Comparison of ENCODE assay signal across 22 cellular contexts in the genomic region with DNA sequence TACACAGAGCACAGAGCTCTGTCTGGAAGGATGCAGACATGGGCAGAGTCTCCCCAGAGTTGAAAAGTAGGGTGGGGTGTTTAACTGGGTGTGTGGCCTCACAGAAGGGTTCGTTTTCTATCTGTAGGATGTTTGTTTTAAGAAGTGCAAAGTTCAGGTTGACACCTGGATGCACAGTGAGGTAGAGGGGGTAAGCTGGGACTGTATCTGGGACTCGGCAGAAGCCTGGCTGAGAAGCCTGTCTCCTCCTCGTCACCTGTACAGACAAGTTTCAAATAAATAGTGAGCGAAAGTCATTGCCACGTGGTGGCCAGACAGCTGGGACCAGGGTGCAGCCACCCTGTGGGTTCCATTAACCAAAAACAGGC.
DNase-seq lines count a peak whose midpoint lies in the region; ATAC-seq, FAIRE-seq and TF ChIP-seq lines count a peak whose summit lies in the region.
"Had no signal": no experiment of that assay in that cellular context is flagged by ENCODE, and none has a peak within 500 bp of the region (broad histone marks: within the 10 kb centered on the region; RNA-seq: fewer than 3 reads in every experiment).

No MANE protein-coding gene starts in this region.

- in situ Hi-C loops in HepG2 (cut with HindIII; ENCODE audit: extremely low pct_ligation_motif_present, low pct_unique_long_range_greater_than_20kb) = no loop called here

- CTCF ChIA-PET in HepG2 (lab: Yijun Ruan, JAX; ENCODE audit: low intra/inter-chr PET ratio, low total read pairs) = no interaction called here

- TF ChIP-seq EP300 in HepG2 (IDR thresholded peaks at IDR 0.05; ENCODE audit: low read depth in 2 of 2, low read length in 2 of 2) = no peak
- no peak for TF ChIP-seq EP300 in HepG2 (CRISPR knock-in tag; IDR thresholded peaks at IDR 0.05; ENCODE audit: borderline replicate concordance)

- intact Hi-C loops in HepG2 (cut with micrococcal nuclease; ENCODE audit: unreplicated experiment) = no loop called here
- intact Hi-C loops in right lobe of liver (cut with DNase I) = no loop called here
- intact Hi-C loops in prostate gland (cut with DNase I) = no loop called here

- H3K27me3 ChIP-seq in HepG2 (ENCODE audit: control insufficient read depth in 1 of 2, insufficient read depth in 2 of 2, low read length in 2 of 2) = peaks cover 8 to 72% of the 10 kb centered on the region in 2 experiments
- H3K27me3 ChIP-seq in right lobe of liver = no peaks in the 10 kb centered on the region
- peaks cover 5% of the 10 kb centered on the region for H3K27me3 ChIP-seq in prostate gland (replicated peaks; ENCODE audit: insufficient read depth)
- H3K27me3 ChIP-seq: Peyer's patch had no signal

- H3K27ac ChIP-seq in HepG2 (ENCODE audit: extremely low read length, insufficient read depth, low read length) (no peak overlapping the region), right lobe of liver (no peak overlapping the region), prostate gland (no peak overlapping the region)
- H3K27ac ChIP-seq: GM23248, SK-N-MC had no signal

- no peaks in the 10 kb centered on the region for H3K79me2 ChIP-seq in HepG2 (ENCODE audit: insufficient read depth, low read length)

- no peak for TF ChIP-seq POLR2A in HepG2 (IDR thresholded peaks at IDR 0.05; ENCODE audit: insufficient read depth in 1 of 2, low read depth in 2 of 2, low read length in 2 of 2)
- no peak for TF ChIP-seq POLR2A in right lobe of liver (IDR thresholded peaks at IDR 0.05)
- TF ChIP-seq POLR2A in prostate gland (IDR thresholded peaks at IDR 0.05) = no peak

- no peak for TF ChIP-seq RAD21 in HepG2 (CRISPR knock-in tag; IDR thresholded peaks at IDR 0.05)

- ATAC-seq in HepG2 = peak; percentile 26
- no peak for ATAC-seq in right lobe of liver
- no peak for ATAC-seq in HG03457 (IDR thresholded peaks at IDR 0.05; ENCODE audit: unreplicated experiment)
- ATAC-seq: GM12878, Right ventricle myocardium inferior had no signal

- no peaks in the 10 kb centered on the region for H4K20me1 ChIP-seq in HepG2 (ENCODE audit: insufficient read depth, low read length)

- no TSS peak for BruUV-seq in HepG2 (replicated peaks; lab: Mats Ljungman, UMichigan)

- H3K4me3 ChIP-seq in HepG2 (replicated peaks in 1 of 3; ENCODE audit: insufficient read depth in 1 of 3, low read depth in 2 of 3, low read length in 3 of 3) (no peak overlapping the region), right lobe of liver (no peak overlapping the region), prostate gland (no peak overlapping the region)
- H3K4me3 ChIP-seq: GM12878, GM23248, HAP-1, Peyer's patch, SK-N-MC had no signal

- no peaks in the 10 kb centered on the region for H3K9me3 ChIP-seq in HepG2 (ENCODE audit: low read length)
- no peaks in the 10 kb centered on the region for H3K9me3 ChIP-seq in right lobe of liver
- no peaks in the 10 kb centered on the region for H3K9me3 ChIP-seq in prostate gland
- H3K9me3 ChIP-seq: HAP-1, Peyer's patch had no signal

- peak; percentile 14 for DNase-seq in HepG2 (ENCODE audit: low spot score)
- DNase-seq in right lobe of liver = no peak
- DNase-seq in NCI-H69 (lab: John Stamatoyannopoulos, UW) = peak; percentile 76
- DNase-seq in myocyte (ENCODE audit: low read depth) = peak; percentile 31
- DNase-seq in prostate gland (ENCODE audit: low spot score) = no peak
- DNase-seq in T-helper 2 cell = no peak
- DNase-seq: ACHN; C1 segment of cervical spinal cord; COR-L47; EL; GM23248; MM.1S; NCI-H1092; NCI-H1436 treated with DMSO at 0.1 percent for 48 hours; NK-92 treated with Interleukin-12 subunit alpha and Interleukin-12 subunit beta, amount 100 ng/mL, for 24 hours; Peyer's patch had no signal

- no peaks in the 10 kb centered on the region for H3K36me3 ChIP-seq in HepG2 (replicated peaks in 1 of 2; ENCODE audit: control insufficient read depth in 1 of 2, insufficient read depth in 2 of 2, low read length in 2 of 2)
- H3K36me3 ChIP-seq in right lobe of liver = no peaks in the 10 kb centered on the region
- H3K36me3 ChIP-seq in prostate gland = no peaks in the 10 kb centered on the region
- H3K36me3 ChIP-seq: HAP-1, Peyer's patch had no signal

- TF ChIP-seq CTCF in HepG2 (CRISPR knock-in tag; IDR thresholded peaks at IDR 0.05) = no peak
- no peak for TF ChIP-seq CTCF in right lobe of liver (IDR thresholded peaks at IDR 0.05)
- TF ChIP-seq CTCF in prostate gland (IDR thresholded peaks at IDR 0.05) = no peak

- H2AFZ ChIP-seq in HepG2 (ENCODE audit: low read length) = no peak overlapping the region
- H2AFZ ChIP-seq: GM23248 had no signal

- H3K4me1 ChIP-seq in HepG2 (ENCODE audit: insufficient read depth, low read length) = peaks cover 21% of the 10 kb centered on the region
- no peaks in the 10 kb centered on the region for H3K4me1 ChIP-seq in right lobe of liver
- H3K4me1 ChIP-seq in prostate gland (replicated peaks) = peaks cover 6% of the 10 kb centered on the region
- H3K4me1 ChIP-seq: HAP-1 had no signal

- no peak overlapping the region for H3K9ac ChIP-seq in HepG2 (ENCODE audit: insufficient read depth, low read depth, low read length)
- H3K9ac ChIP-seq: GM23248 had no signal

- no peak for FAIRE-seq in HepG2 (lab: Jason Lieb, UNC)
- FAIRE-seq: GM12878, GM19239 had no signal

- 6% methylated on average over 5 of the region's 5 CpGs for WGBS in HepG2 (ENCODE audit: low lambda C conversion rate)
- WGBS in right lobe of liver (ENCODE audit: insufficient coverage, low coverage, low lambda C conversion rate, missing lambda C conversion rate) = 60% methylated on average over 5 of the region's 5 CpGs
- 49% methylated on average over 5 of the region's 5 CpGs for WGBS in prostate gland

- POLR2A ChIA-PET in HepG2 (lab: Yijun Ruan, JAX) = no interaction called here

- H3K4me2 ChIP-seq in HepG2 (ENCODE audit: low read depth, low read length) = no peak overlapping the region

TF ChIP-seq in HepG2, 621 proteins besides CTCF, POLR2A, EP300 and RAD21:
- no peak for TF ChIP-seq ZNF792 (CRISPR knock-in tag; IDR thresholded peaks at IDR 0.05)
- TF ChIP-seq, protein P1, sequence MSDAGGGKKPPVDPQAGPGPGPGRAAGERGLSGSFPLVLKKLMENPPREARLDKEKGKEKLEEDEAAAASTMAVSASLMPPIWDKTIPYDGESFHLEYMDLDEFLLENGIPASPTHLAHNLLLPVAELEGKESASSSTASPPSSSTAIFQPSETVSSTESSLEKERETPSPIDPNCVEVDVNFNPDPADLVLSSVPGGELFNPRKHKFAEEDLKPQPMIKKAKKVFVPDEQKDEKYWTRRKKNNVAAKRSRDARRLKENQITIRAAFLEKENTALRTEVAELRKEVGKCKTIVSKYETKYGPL (CRISPR knock-in tag; IDR thresholded peaks at IDR 0.05) = no peak
- TF ChIP-seq HOXA9 (CRISPR knock-in tag; IDR thresholded peaks at IDR 0.05; ENCODE audit: borderline replicate concordance) = no peak
- peak; percentile 30; the same call in 1 of the 2 replicates for TF ChIP-seq HNF4A (CRISPR knock-in tag; IDR thresholded peaks at IDR 0.05)
- TF ChIP-seq ZNF550 (CRISPR knock-in tag; IDR thresholded peaks at IDR 0.05; ENCODE audit: borderline replicate concordance) = no peak
- no peak for TF ChIP-seq MEF2D (CRISPR knock-in tag; IDR thresholded peaks at IDR 0.05)
- no peak for TF ChIP-seq ZNF329 (CRISPR knock-in tag; IDR thresholded peaks at IDR 0.05; ENCODE audit: low read depth)
- no peak for TF ChIP-seq NFE2L1 (CRISPR knock-in tag; IDR thresholded peaks at IDR 0.05; ENCODE audit: borderline replicate concordance)

Comparison
In these comparisons a context has a peak if more than half of its experiments do, and no peak if none do; other contexts are left out.
1. DNase-seq: peak in HepG2 (single experiment), NCI-H69 (single experiment) and myocyte (single experiment); none in right lobe of liver (0 of 3), prostate gland (single experiment) and T-helper 2 cell (0 of 5).